ENCODE assay signal across 19 cellular contexts in genomic region chr5:17304282-17304681, GRCh38.
A peak's percentile ranks its signal among the peaks of the same experiment; 100 is the strongest.
DNase-seq lines count a peak whose midpoint lies in the region; ATAC-seq, FAIRE-seq and TF ChIP-seq lines count a peak whose summit lies in the region.
"Had no signal": no experiment of that assay in that cellular context is flagged by ENCODE, and none has a peak within 500 bp of the region (broad histone marks: within the 10 kb centered on the region; RNA-seq: fewer than 3 reads in every experiment).

No MANE protein-coding gene starts in this region.

- H3K23me2 ChIP-seq in H1 (ENCODE audit: low read depth, low read length) = no peaks in the 10 kb centered on the region

- no peak overlapping the region for H3K9ac ChIP-seq in H1 (replicated peaks in 1 of 4; ENCODE audit: extremely low read depth in 1 of 4, low read depth in 3 of 4, low read length in 3 of 4)

- H2AFZ ChIP-seq in H1 (ENCODE audit: low read length) = no peak overlapping the region

- TF ChIP-seq CTCF in CD14-positive monocyte (IDR thresholded peaks at IDR 0.05) = no peak
- no peak for TF ChIP-seq CTCF in H1 (IDR thresholded peaks at IDR 0.05; ENCODE audit: control extremely low read depth in 1 of 3, insufficient read depth in 1 of 3, low read depth in 1 of 3, low read length in 3 of 3)
- no peak for TF ChIP-seq CTCF in CD8-positive, alpha-beta T cell (IDR thresholded peaks at IDR 0.05)
- TF ChIP-seq CTCF in lower leg skin (IDR thresholded peaks at IDR 0.05) = no peak

- no peak overlapping the region for H3K56ac ChIP-seq in H1 (replicated peaks; ENCODE audit: insufficient read length, low read depth, low read length)

- H4K20me1 ChIP-seq in H1 (replicated peaks in 1 of 2; ENCODE audit: control insufficient read depth in 1 of 2, insufficient read depth in 2 of 2, low read length in 2 of 2) = no peaks in the 10 kb centered on the region

- H2BK12ac ChIP-seq in H1 (ENCODE audit: low read depth, low read length) = no peak overlapping the region

- H3K4me1 ChIP-seq in H1 (replicated peaks in 1 of 4; ENCODE audit: control insufficient read depth in 3 of 4, insufficient read depth in 4 of 4, low read length in 3 of 4) = peaks cover 0 to 5% (median 0%) of the 10 kb centered on the region in 4 experiments; a peak in 2 of 7 replicates
- no peaks in the 10 kb centered on the region for H3K4me1 ChIP-seq in CD8-positive, alpha-beta T cell (ENCODE audit: insufficient read depth, low read length)
- H3K4me1 ChIP-seq: psoas muscle had no signal

- WGBS in H1 (ENCODE audit: extremely low coverage in 1 of 2, insufficient coverage in 1 of 2, insufficient read length in 1 of 2, insufficient replicate concordance in 2 of 2, low coverage in 1 of 2, low lambda C conversion rate in 2 of 2, missing lambda C conversion rate in 1 of 2), 2 experiments = 92% methylated on average over 4 of the region's 4 CpGs; no CpG with 5 or more reads in 1 of the 2 experiments
- WGBS in lower leg skin, 2 donors = 74 to 75% methylated on average over 4 of the region's 4 CpGs

- no peak for TF ChIP-seq RAD21 in H1 (IDR thresholded peaks at IDR 0.05 in 1 of 2, conservative IDR thresholded peaks at IDR 0.05 in 1 of 2; ENCODE audit: low read depth in 2 of 2, low read length in 2 of 2)

- H3K4me3 ChIP-seq in H1 (ENCODE audit: extremely low read depth in 1 of 4, insufficient read depth in 2 of 4, low read depth in 3 of 4, low read length in 4 of 4) = no peak overlapping the region
- H3K4me3 ChIP-seq in CD8-positive, alpha-beta T cell (ENCODE audit: low read depth, low read length) = no peak overlapping the region
- no peak overlapping the region for H3K4me3 ChIP-seq in lower leg skin (ENCODE audit: low read depth, poor library complexity, severe bottlenecking)
- H3K4me3 ChIP-seq: psoas muscle had no signal

- TF ChIP-seq EP300 in H1 (IDR thresholded peaks at IDR 0.05; ENCODE audit: borderline replicate concordance in 1 of 2, low read depth in 2 of 2, low read length in 2 of 2) = no peak

- no peak overlapping the region for H3K23ac ChIP-seq in H1 (ENCODE audit: insufficient read length)

- peaks cover 0 to 3% (median 0%) of the 10 kb centered on the region in 3 donors for H3K27me3 Mint-ChIP-seq in CD14-positive monocyte (ENCODE audit: low read depth in 3 of 3)
- H3K27me3 Mint-ChIP-seq in CD8-positive, alpha-beta T cell (ENCODE audit: low read depth) = no peaks in the 10 kb centered on the region
- H3K27me3 Mint-ChIP-seq: activated CD4-positive, alpha-beta T cell treated with anti-CD3 and anti-CD28 coated beads for 36 hours; B cell; naive B cell; stimulated activated naive CD8-positive, alpha-beta T cell treated with anti-CD3 and anti-CD28 coated beads, Interleukin-15, amount 100 ng/mL, for 72 hours had no signal

- peak overlapping the region in 4 of 7 donors; percentile 28 to 89 (median 60) for H3K27ac Mint-ChIP-seq in CD14-positive monocyte
- no peak overlapping the region for H3K27ac Mint-ChIP-seq in CD8-positive, alpha-beta T cell
- H3K27ac Mint-ChIP-seq: activated CD4-positive, alpha-beta T cell treated with anti-CD3 and anti-CD28 coated beads for 36 hours; B cell; stimulated activated naive CD8-positive, alpha-beta T cell treated with anti-CD3 and anti-CD28 coated beads, Interleukin-15, amount 100 ng/mL, for 72 hours had no signal

- no peak overlapping the region for H4K5ac ChIP-seq in H1 (ENCODE audit: insufficient read length, low read depth, low read length)

- H3K79me2 ChIP-seq in H1 (ENCODE audit: control insufficient read depth in 1 of 2, insufficient read depth in 2 of 2, low read length in 2 of 2) = no peaks in the 10 kb centered on the region

- H2BK5ac ChIP-seq in H1 (ENCODE audit: low read depth, low read length) = no peak overlapping the region

- H3K4me2 ChIP-seq in H1 (ENCODE audit: insufficient read depth in 1 of 2, low read depth in 2 of 2, low read length in 2 of 2) = no peak overlapping the region

- DNase-seq in CD14-positive monocyte (ENCODE audit: low spot score) = no peak
- DNase-seq in MV-4-11 (lab: John Stamatoyannopoulos, UW) = peak; percentile 74
- DNase-seq in H1 (ENCODE audit: low read depth in 1 of 2, low spot score in 2 of 2) = no peak
- peak; percentile 14 for DNase-seq in occipital lobe (lab: John Stamatoyannopoulos, UW)
- no peak for DNase-seq in CD8-positive, alpha-beta T cell
- DNase-seq in lower leg skin (ENCODE audit: low spot score in 2 of 2) = no peak
- DNase-seq: activated CD4-positive, alpha-beta T cell treated with anti-CD3 and anti-CD28 coated beads for 36 hours; activated naive CD4-positive, alpha-beta T cell treated with anti-CD3 and anti-CD28 coated beads, Interleukin-2, amount 50 U/mL, for 16 hours; activated T-cell treated with anti-CD3 and anti-CD28 coated beads for 4 hours; naive B cell; NCI-H1105; psoas muscle; SHP77; stimulated activated CD4-positive, alpha-beta T cell treated with anti-CD3 and anti-CD28 coated beads, Interleukin-15, amount 100 ng/mL, for 24 hours; stimulated activated naive CD8-positive, alpha-beta T cell treated with anti-CD3 and anti-CD28 coated beads, Interleukin-15, amount 100 ng/mL, for 72 hours had no signal

- no peak overlapping the region for H2BK120ac ChIP-seq in H1 (replicated peaks; ENCODE audit: low read depth, low read length)

- H3K9me3 Mint-ChIP-seq in CD14-positive monocyte = peaks cover 0 to 2% (median 0%) of the 10 kb centered on the region in 7 donors
- H3K9me3 Mint-ChIP-seq in CD8-positive, alpha-beta T cell = no peaks in the 10 kb centered on the region
- H3K9me3 Mint-ChIP-seq: naive B cell had no signal

- H3K18ac ChIP-seq in H1 (ENCODE audit: extremely low read depth, low read length) = no peak overlapping the region

- no peak overlapping the region for H3K27ac ChIP-seq in H1 (ENCODE audit: low read depth, low read length)
- no peak overlapping the region for H3K27ac ChIP-seq in CD8-positive, alpha-beta T cell (ENCODE audit: low read depth, low read length)
- H3K27ac ChIP-seq: psoas muscle had no signal

- TF ChIP-seq POLR2A in H1 (IDR thresholded peaks at IDR 0.05; ENCODE audit: control extremely low read depth in 1 of 2, low read depth in 2 of 2, low read length in 2 of 2) (no peak), lower leg skin (IDR thresholded peaks at IDR 0.05) (no peak)

- no peak for FAIRE-seq in H1 (lab: Jason Lieb, UNC)

- CTCF ChIA-PET in H1 (lab: Charles Lee; ENCODE audit: partially characterized antibody) = no interaction called here
- CTCF ChIA-PET in CD8-positive, alpha-beta T cell (lab: Charles Lee) = no interaction called here

- no peak overlapping the region for H3K4ac ChIP-seq in H1 (replicated peaks; ENCODE audit: insufficient read length, low read depth, low read length)

- POLR2A ChIA-PET in H1 (lab: Charles Lee; ENCODE audit: partially characterized antibody) = no interaction called here
- POLR2A ChIA-PET in CD8-positive, alpha-beta T cell (lab: Charles Lee) = no interaction called here

- H4K8ac ChIP-seq in H1 (ENCODE audit: extremely low read depth, insufficient read depth, low read length) = no peak overlapping the region

- no peak overlapping the region for H2AK5ac ChIP-seq in H1 (ENCODE audit: low read depth, low read length)

- H3K4me3 Mint-ChIP-seq in CD14-positive monocyte = no peak overlapping the region
- no peak overlapping the region for H3K4me3 Mint-ChIP-seq in CD8-positive, alpha-beta T cell
- H3K4me3 Mint-ChIP-seq: activated CD4-positive, alpha-beta T cell treated with anti-CD3 and anti-CD28 coated beads for 36 hours; B cell; stimulated activated naive CD8-positive, alpha-beta T cell treated with anti-CD3 and anti-CD28 coated beads, Interleukin-15, amount 100 ng/mL, for 72 hours had no signal

- no peaks in the 10 kb centered on the region for H3K27me3 ChIP-seq in H1 (replicated peaks in 1 of 4; ENCODE audit: control insufficient read depth in 3 of 4, extremely low read depth in 1 of 4, insufficient read depth in 3 of 4, low read length in 3 of 4)
- H3K27me3 ChIP-seq in CD8-positive, alpha-beta T cell (ENCODE audit: insufficient read depth, low read length) = no peaks in the 10 kb centered on the region

- H3K79me1 ChIP-seq in H1 (ENCODE audit: low read depth, low read length) = no peaks in the 10 kb centered on the region

- ATAC-seq in GM18519 (IDR thresholded peaks at IDR 0.05; ENCODE audit: low FRiP score, unreplicated experiment) = no peak
- no peak for ATAC-seq in GM18907 (IDR thresholded peaks at IDR 0.05; ENCODE audit: unreplicated experiment)
- ATAC-seq in CD8-positive, alpha-beta T cell = no peak
- ATAC-seq: activated CD4-positive, alpha-beta T cell treated with anti-CD3 and anti-CD28 coated beads for 36 hours; left lobe of liver; psoas muscle; stimulated activated naive CD8-positive, alpha-beta T cell treated with anti-CD3 and anti-CD28 coated beads, Interleukin-15, amount 100 ng/mL, for 72 hours had no signal

- H2BK15ac ChIP-seq in H1 (ENCODE audit: low read length) = no peak overlapping the region

- peaks cover 0 to 6% of the 10 kb centered on the region in 2 donors for H3K36me3 Mint-ChIP-seq in CD14-positive monocyte
- H3K36me3 Mint-ChIP-seq in CD8-positive, alpha-beta T cell = no peaks in the 10 kb centered on the region
- H3K36me3 Mint-ChIP-seq: naive B cell had no signal

- peak overlapping the region; percentile 9; the same call in 1 of the 2 replicates for H2BK20ac ChIP-seq in H1 (ENCODE audit: low read length)

- H3K9me3 ChIP-seq in H1 (ENCODE audit: insufficient read depth in 2 of 2, low read depth in 1 of 2, low read length in 1 of 2) = no peaks in the 10 kb centered on the region
- H3K9me3 ChIP-seq in CD8-positive, alpha-beta T cell (ENCODE audit: low read length) = no peaks in the 10 kb centered on the region
- H3K9me3 ChIP-seq: psoas muscle had no signal

- no peaks in the 10 kb centered on the region for H3K36me3 ChIP-seq in H1 (ENCODE audit: control insufficient read depth in 2 of 4, insufficient read depth in 4 of 4, low read length in 3 of 4)
- no peaks in the 10 kb centered on the region for H3K36me3 ChIP-seq in CD8-positive, alpha-beta T cell (ENCODE audit: insufficient read depth, low read length)

- H3K14ac ChIP-seq in H1 (ENCODE audit: insufficient read length) = no peak overlapping the region

- intact Hi-C loops in CD14-positive monocyte (cut with micrococcal nuclease) = loop anchor here (5.0 to 10.0 kb wide), 3 partner anchors 43 to 87 kb away; partner anchors contain the start of gene BASP1 (in 1 of the 2)
- intact Hi-C loops in CD8-positive, alpha-beta T cell (cut with DNase I, micrococcal nuclease) = no loop called here
- intact Hi-C loops in lower leg skin (cut with DNase I; ENCODE audit: low total_unique reads) = no loop called here

- H3K4me1 Mint-ChIP-seq in CD14-positive monocyte = peaks cover 33% of the 10 kb centered on the region
- H3K4me1 Mint-ChIP-seq in CD8-positive, alpha-beta T cell (ENCODE audit: low read depth) = no peaks in the 10 kb centered on the region
- H3K4me1 Mint-ChIP-seq: activated CD4-positive, alpha-beta T cell treated with anti-CD3 and anti-CD28 coated beads for 36 hours; B cell; stimulated activated naive CD8-positive, alpha-beta T cell treated with anti-CD3 and anti-CD28 coated beads, Interleukin-15, amount 100 ng/mL, for 72 hours had no signal

- no peak overlapping the region for H4K91ac ChIP-seq in H1 (replicated peaks; ENCODE audit: insufficient read length, low read length)

TF ChIP-seq in H1, 55 proteins besides CTCF, POLR2A, EP300 and RAD21 (continues in another document):
- TF ChIP-seq SIX5 (IDR thresholded peaks at IDR 0.05; ENCODE audit: low read depth, low read length) (no peak), FOSL1 (IDR thresholded peaks at IDR 0.05; ENCODE audit: insufficient read depth, low read depth, low read length) (no peak), JUND (IDR thresholded peaks at IDR 0.05; ENCODE audit: low read length) (no peak)

Comparison
In these comparisons a context has a peak if more than half of its experiments do, and no peak if none do; other contexts are left out.
1. DNase-seq: peak in MV-4-11 (single experiment) and occipital lobe (single experiment); none in CD14-positive monocyte (single experiment), H1 (0 of 2), CD8-positive, alpha-beta T cell (0 of 7) and lower leg skin (0 of 2).
2. intact Hi-C loops: an anchor here in CD14-positive monocyte (5.0 to 10.0 kb wide); none called in CD8-positive, alpha-beta T cell and lower leg skin.